29 cellular contexts compared by ENCODE assay signal in the genomic region with DNA sequence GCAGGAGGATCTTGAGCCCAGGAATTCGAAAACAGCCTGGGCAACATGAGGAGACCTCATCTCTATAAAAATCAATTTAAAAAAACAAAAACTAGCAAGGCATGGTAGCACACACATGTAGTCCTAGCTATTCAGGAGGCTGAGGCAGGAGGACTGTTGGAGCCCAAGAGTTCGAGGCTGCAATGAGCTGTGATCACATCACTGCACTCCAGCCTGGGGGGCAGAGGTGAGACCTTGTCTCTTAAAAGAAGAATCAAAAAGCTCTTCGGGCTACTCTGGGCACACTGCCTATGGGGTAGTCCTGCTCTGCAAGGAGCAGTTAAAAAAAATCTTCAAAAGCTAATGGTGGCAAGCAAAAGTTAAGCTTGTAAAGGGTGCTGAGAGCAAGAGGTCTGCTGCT. TPM values are rescaled to one million over a fixed set of nuclear protein-coding genes. Genes with fewer than 3 reads are reported as not detected.
DNase-seq lines count a peak whose midpoint lies in the region; ATAC-seq lines count a peak whose summit lies in the region.
"Had no signal": no experiment of that assay in that cellular context is flagged by ENCODE, and none has a peak within 500 bp of the region (broad histone marks: within the 10 kb centered on the region; RNA-seq: fewer than 3 reads in every experiment).

No MANE protein-coding gene starts in this region.

- ATAC-seq in CD4-positive, CD25-positive, alpha-beta regulatory T cell (ENCODE audit: low read depth in 2 of 2): no peak
- ATAC-seq in T-cell (replicated peaks in 1 of 4) (no peak), GM21423 (IDR thresholded peaks at IDR 0.05; ENCODE audit: unreplicated experiment) (no peak), SK-N-SH treated with all-trans-retinoic acid at 6 μM for 48 hours (no peak), sciatic nerve (no peak)
- ATAC-seq in effector memory CD8-positive, alpha-beta T cell (replicated peaks): no peak
- ATAC-seq: activated CD8-positive, alpha-beta memory T cell treated with anti-CD3 and anti-CD28 coated beads, Interleukin-2, amount 10 ng/mL, durations not matched to agents 7 days and 5 days; HepG2 had no signal

- intact Hi-C loops in activated CD4-positive, alpha-beta memory T cell treated with anti-CD3 and anti-CD28 coated beads for 36 hours (cut with micrococcal nuclease): no loop called here
- intact Hi-C loops in sciatic nerve (cut with DNase I): no loop called here

- H3K9me3 ChIP-seq in CD4-positive, CD25-positive, alpha-beta regulatory T cell (ENCODE audit: control insufficient read depth in 2 of 2, low read length in 2 of 2): no peaks in the 10 kb centered on the region
- H3K9me3 ChIP-seq: Peyer's patch, prostate gland had no signal

- H3K27ac Mint-ChIP-seq in activated CD4-positive, alpha-beta memory T cell treated with anti-CD3 and anti-CD28 coated beads for 36 hours: peak overlapping the region; percentile 52
- no peak overlapping the region for H3K27ac Mint-ChIP-seq in activated CD4-positive, alpha-beta memory T cell treated with anti-CD3 and anti-CD28 coated beads, Interleukin-2, amount 10 ng/mL, durations not matched to agents 7 days and 5 days
- peak overlapping the region; percentile 71 to 90 (median 84) for H3K27ac Mint-ChIP-seq in CD4-positive, CD25-positive, alpha-beta regulatory T cell
- peak overlapping the region; percentile 88 for H3K27ac Mint-ChIP-seq in T-cell
- peak overlapping the region; percentile 83 to 88 for H3K27ac Mint-ChIP-seq in effector memory CD8-positive, alpha-beta T cell
- H3K27ac Mint-ChIP-seq: activated CD8-positive, alpha-beta memory T cell treated with anti-CD3 and anti-CD28 coated beads, Interleukin-2, amount 10 ng/mL, durations not matched to agents 7 days and 5 days; mesothelial cell of epicardium; type B pancreatic cell had no signal

- no peak for DNase-seq in activated CD4-positive, alpha-beta memory T cell treated with anti-CD3 and anti-CD28 coated beads for 36 hours
- no peak for DNase-seq in activated CD4-positive, alpha-beta memory T cell treated with anti-CD3 and anti-CD28 coated beads, Interleukin-2, amount 10 ng/mL, durations not matched to agents 7 days and 5 days
- no peak for DNase-seq in CD4-positive, CD25-positive, alpha-beta regulatory T cell
- DNase-seq in T-cell (no peak), sciatic nerve (ENCODE audit: low spot score) (no peak)
- DNase-seq in effector memory CD8-positive, alpha-beta T cell: no peak
- DNase-seq: activated CD4-positive, alpha-beta T cell treated with anti-CD3 and anti-CD28 coated beads for 4 hours; activated CD8-positive, alpha-beta memory T cell treated with anti-CD3 and anti-CD28 coated beads, Interleukin-2, amount 10 ng/mL, durations not matched to agents 7 days and 5 days; dorsolateral prefrontal cortex; foreskin melanocyte; GM23248; Kasumi-1; NCI-H1436; NCI-H2081 treated with DMSO at 0.1 percent for 48 hours; NCI-H748 treated with DMSO at 0.1 percent for 48 hours; nucleus accumbens; Peyer's patch; SIG-M5; stimulated activated CD4-positive, alpha-beta T cell treated with anti-CD3 and anti-CD28 coated beads, Interleukin-4, amount 100 ng/mL, for 4 hours; substantia nigra; T-helper 9 cell had no signal

- POLR2A ChIA-PET in activated CD4-positive, alpha-beta memory T cell treated with anti-CD3 and anti-CD28 coated beads for 36 hours (lab: Charles Lee): interaction anchor here (1.1 to 2.0 kb wide), 2 partner anchors 23 to 24 kb away, joined by 3 to 10 read pairs; no protein-coding TSS in a partner anchor
- POLR2A ChIA-PET in activated CD4-positive, alpha-beta memory T cell treated with anti-CD3 and anti-CD28 coated beads, Interleukin-2, amount 10 ng/mL, durations not matched to agents 7 days and 5 days (lab: Charles Lee): interaction anchor here (1.3 to 4.1 kb wide), 3 partner anchors 14 to 36 kb away, joined by 3 to 32 read pairs (median 6); a partner anchor contains a TSS
- POLR2A ChIA-PET in T-cell (lab: Charles Lee): interaction anchor here (0.5 to 1.7 kb wide), 10 partner anchors 12 to 509 kb away, joined by 3 to 12 read pairs (median 4); no protein-coding TSS in a partner anchor

- H3K27ac ChIP-seq in CD4-positive, CD25-positive, alpha-beta regulatory T cell (ENCODE audit: insufficient read depth, low read length, poor library complexity, severe bottlenecking): no peak overlapping the region
- H3K27ac ChIP-seq: GM23248, Peyer's patch, prostate gland had no signal

- H3K4me1 Mint-ChIP-seq in activated CD4-positive, alpha-beta memory T cell treated with anti-CD3 and anti-CD28 coated beads for 36 hours (ENCODE audit: low read depth): peaks cover 57% of the 10 kb centered on the region
- H3K4me1 Mint-ChIP-seq in activated CD4-positive, alpha-beta memory T cell treated with anti-CD3 and anti-CD28 coated beads, Interleukin-2, amount 10 ng/mL, durations not matched to agents 7 days and 5 days: peaks cover 11% of the 10 kb centered on the region
- H3K4me1 Mint-ChIP-seq in CD4-positive, CD25-positive, alpha-beta regulatory T cell: peaks cover 25 to 84% (median 55%) of the 10 kb centered on the region in 4 donors
- peaks cover 76 to 86% (median 79%) of the 10 kb centered on the region in 3 donors for H3K4me1 Mint-ChIP-seq in T-cell
- peaks cover 24 to 48% of the 10 kb centered on the region in 2 donors for H3K4me1 Mint-ChIP-seq in effector memory CD8-positive, alpha-beta T cell (ENCODE audit: low read depth in 2 of 2)

- H3K4me3 Mint-ChIP-seq in activated CD4-positive, alpha-beta memory T cell treated with anti-CD3 and anti-CD28 coated beads for 36 hours: no peak overlapping the region
- H3K4me3 Mint-ChIP-seq in activated CD4-positive, alpha-beta memory T cell treated with anti-CD3 and anti-CD28 coated beads, Interleukin-2, amount 10 ng/mL, durations not matched to agents 7 days and 5 days: no peak overlapping the region
- H3K4me3 Mint-ChIP-seq in CD4-positive, CD25-positive, alpha-beta regulatory T cell: no peak overlapping the region
- peak overlapping the region in 1 of 3 donors; percentile 49 for H3K4me3 Mint-ChIP-seq in T-cell
- H3K4me3 Mint-ChIP-seq in effector memory CD8-positive, alpha-beta T cell: no peak overlapping the region
- H3K4me3 Mint-ChIP-seq: activated CD8-positive, alpha-beta memory T cell treated with anti-CD3 and anti-CD28 coated beads, Interleukin-2, amount 10 ng/mL, durations not matched to agents 7 days and 5 days; brain; CD14-positive monocyte; mesothelial cell of epicardium; type B pancreatic cell had no signal

- peaks cover 79% of the 10 kb centered on the region for H3K36me3 ChIP-seq in CD4-positive, CD25-positive, alpha-beta regulatory T cell (ENCODE audit: control insufficient read depth, insufficient read depth, low read length)
- H3K36me3 ChIP-seq: prostate gland had no signal

- H3K36me3 Mint-ChIP-seq in activated CD4-positive, alpha-beta memory T cell treated with anti-CD3 and anti-CD28 coated beads for 36 hours: peaks cover 49% of the 10 kb centered on the region
- H3K36me3 Mint-ChIP-seq in activated CD4-positive, alpha-beta memory T cell treated with anti-CD3 and anti-CD28 coated beads, Interleukin-2, amount 10 ng/mL, durations not matched to agents 7 days and 5 days (ENCODE audit: low read depth): peaks cover 66% of the 10 kb centered on the region
- H3K36me3 Mint-ChIP-seq in CD4-positive, CD25-positive, alpha-beta regulatory T cell: peaks cover 57% of the 10 kb centered on the region
- peaks cover 55% of the 10 kb centered on the region for H3K36me3 Mint-ChIP-seq in T-cell
- H3K36me3 Mint-ChIP-seq in effector memory CD8-positive, alpha-beta T cell (ENCODE audit: insufficient read depth): peaks cover 95% of the 10 kb centered on the region

- H3K27me3 ChIP-seq in CD4-positive, CD25-positive, alpha-beta regulatory T cell (ENCODE audit: control insufficient read depth, insufficient read depth, low read length): no peaks in the 10 kb centered on the region
- H3K27me3 ChIP-seq: dorsolateral prefrontal cortex, Peyer's patch had no signal

- no peaks in the 10 kb centered on the region for H3K9me3 Mint-ChIP-seq in activated CD4-positive, alpha-beta memory T cell treated with anti-CD3 and anti-CD28 coated beads for 36 hours
- H3K9me3 Mint-ChIP-seq in activated CD4-positive, alpha-beta memory T cell treated with anti-CD3 and anti-CD28 coated beads, Interleukin-2, amount 10 ng/mL, durations not matched to agents 7 days and 5 days: no peaks in the 10 kb centered on the region
- no peaks in the 10 kb centered on the region for H3K9me3 Mint-ChIP-seq in CD4-positive, CD25-positive, alpha-beta regulatory T cell
- H3K9me3 Mint-ChIP-seq in T-cell: no peaks in the 10 kb centered on the region
- no peaks in the 10 kb centered on the region for H3K9me3 Mint-ChIP-seq in effector memory CD8-positive, alpha-beta T cell
- H3K9me3 Mint-ChIP-seq: brain, CD14-positive monocyte, mesothelial cell of epicardium, type B pancreatic cell had no signal

- CTCF ChIA-PET in activated CD4-positive, alpha-beta memory T cell treated with anti-CD3 and anti-CD28 coated beads for 36 hours (lab: Charles Lee): interaction anchor here (1.2 to 28.4 kb wide), 9 partner anchors 8 to 258 kb away, joined by 3 to 981 read pairs (median 4); a partner anchor contains a TSS
- CTCF ChIA-PET in activated CD4-positive, alpha-beta memory T cell treated with anti-CD3 and anti-CD28 coated beads, Interleukin-2, amount 10 ng/mL, durations not matched to agents 7 days and 5 days (lab: Charles Lee): interaction anchor here (0.5 to 19.9 kb wide), 8 partner anchors 8 to 1272 kb away, joined by 3 to 348 read pairs (median 3); no protein-coding TSS in a partner anchor
- CTCF ChIA-PET in T-cell (lab: Charles Lee): interaction anchor here in 1 of 2 donors (1.1 to 5.7 kb wide), 3 partner anchors 34 to 113 kb away, joined by 3 to 25 read pairs (median 3); no protein-coding TSS in a partner anchor

- H3K4me1 ChIP-seq in CD4-positive, CD25-positive, alpha-beta regulatory T cell (ENCODE audit: control insufficient read depth, insufficient read depth, low read length, poor library complexity, severe bottlenecking): peaks cover 23% of the 10 kb centered on the region
- H3K4me1 ChIP-seq: Peyer's patch had no signal

- H3K27me3 Mint-ChIP-seq in activated CD4-positive, alpha-beta memory T cell treated with anti-CD3 and anti-CD28 coated beads for 36 hours: no peaks in the 10 kb centered on the region
- no peaks in the 10 kb centered on the region for H3K27me3 Mint-ChIP-seq in activated CD4-positive, alpha-beta memory T cell treated with anti-CD3 and anti-CD28 coated beads, Interleukin-2, amount 10 ng/mL, durations not matched to agents 7 days and 5 days
- H3K27me3 Mint-ChIP-seq in CD4-positive, CD25-positive, alpha-beta regulatory T cell: no peaks in the 10 kb centered on the region
- no peaks in the 10 kb centered on the region for H3K27me3 Mint-ChIP-seq in T-cell
- no peaks in the 10 kb centered on the region for H3K27me3 Mint-ChIP-seq in effector memory CD8-positive, alpha-beta T cell
- H3K27me3 Mint-ChIP-seq: activated CD8-positive, alpha-beta memory T cell treated with anti-CD3 and anti-CD28 coated beads, Interleukin-2, amount 10 ng/mL, durations not matched to agents 7 days and 5 days; brain; type B pancreatic cell had no signal

- no peak overlapping the region for H3K4me3 ChIP-seq in CD4-positive, CD25-positive, alpha-beta regulatory T cell (ENCODE audit: low read depth, low read length)
- H3K4me3 ChIP-seq: dorsolateral prefrontal cortex, GM23248, Peyer's patch, prostate gland had no signal

RNA-seq across cellular contexts. Expression of a gene that starts 23.5 kb away (rescaled TPM):
- total RNA-seq in activated CD4-positive, alpha-beta memory T cell treated with anti-CD3 and anti-CD28 coated beads for 36 hours: 100 to 1,000 TPM; 284 to 286 TPM
- 100 to 1,000 TPM; 197 to 205 TPM for total RNA-seq in activated CD4-positive, alpha-beta memory T cell treated with anti-CD3 and anti-CD28 coated beads, Interleukin-2, amount 10 ng/mL, durations not matched to agents 7 days and 5 days
- 310 TPM for total RNA-seq in CD4-positive, CD25-positive, alpha-beta regulatory T cell
- 1,000 to 10,000 TPM; 1,181 to 1,272 (median 1,236) TPM for polyA plus RNA-seq in CD4-positive, CD25-positive, alpha-beta regulatory T cell
- total RNA-seq in T-cell (100 to 1,000 TPM; 178 to 314 (median 203) TPM), sciatic nerve (295 TPM)

RNA-seq across cellular contexts. Expression of a gene that starts 38.8 kb away (rescaled TPM):
- 10 to 100 TPM; 59.3 to 65.6 TPM for total RNA-seq in activated CD4-positive, alpha-beta memory T cell treated with anti-CD3 and anti-CD28 coated beads for 36 hours
- 10 to 100 TPM; 19.2 to 21.9 TPM for total RNA-seq in activated CD4-positive, alpha-beta memory T cell treated with anti-CD3 and anti-CD28 coated beads, Interleukin-2, amount 10 ng/mL, durations not matched to agents 7 days and 5 days
- 234 TPM for total RNA-seq in CD4-positive, CD25-positive, alpha-beta regulatory T cell
- polyA plus RNA-seq in CD4-positive, CD25-positive, alpha-beta regulatory T cell: 100 to 1,000 TPM in 1 of 4 donors, 10 to 100 TPM in 3; 55.4 to 118 (median 79.9) TPM
- 100 to 1,000 TPM; 503 to 749 (median 693) TPM for total RNA-seq in T-cell
- 8.5 TPM for total RNA-seq in sciatic nerve
